ENCODE assay signal across 7 cellular contexts in the genomic region with DNA sequence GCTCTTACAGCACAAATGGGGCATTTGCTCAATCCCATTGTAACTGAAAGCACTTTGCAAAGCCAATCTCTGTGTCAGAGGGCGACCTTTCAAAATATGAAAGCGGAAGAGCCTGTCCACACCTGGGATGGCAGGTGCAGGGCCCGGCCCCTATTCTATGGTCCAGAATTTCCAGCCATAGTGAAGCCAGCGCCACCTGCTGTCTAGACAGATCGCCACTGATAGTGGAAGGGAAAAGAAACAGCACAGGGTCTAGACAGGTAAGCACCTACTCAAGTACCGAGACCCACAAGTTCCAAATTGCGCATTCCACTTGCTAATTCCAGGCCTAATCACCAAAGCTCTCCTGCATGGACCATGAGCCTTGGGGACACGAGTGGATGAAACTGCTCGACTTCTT.
A peak's percentile ranks its signal among the peaks of the same experiment; 100 is the strongest.
DNase-seq lines count a peak whose midpoint lies in the region; ATAC-seq and TF ChIP-seq lines count a peak whose summit lies in the region.

No MANE protein-coding gene starts in this region.

- intact Hi-C loops in activated CD8-positive, alpha-beta T cell treated with anti-CD3 and anti-CD28 coated beads for 36 hours (cut with micrococcal nuclease), result no loop called here
- intact Hi-C loops in right lobe of liver (cut with DNase I), result no loop called here

- TF ChIP-seq POLR2A in right lobe of liver (IDR thresholded peaks at IDR 0.05), result no peak

- H3K27me3 Mint-ChIP-seq in activated CD8-positive, alpha-beta T cell treated with anti-CD3 and anti-CD28 coated beads for 36 hours, result no peaks in the 10 kb centered on the region

- no peaks in the 10 kb centered on the region for H3K9me3 ChIP-seq in HEK293 (ENCODE audit: control insufficient read depth, insufficient read depth, low read depth, low read length)
- no peaks in the 10 kb centered on the region for H3K9me3 ChIP-seq in right lobe of liver

- no peaks in the 10 kb centered on the region for H3K36me3 Mint-ChIP-seq in activated CD8-positive, alpha-beta T cell treated with anti-CD3 and anti-CD28 coated beads for 36 hours (ENCODE audit: low read depth)

- no peaks in the 10 kb centered on the region for H3K27me3 ChIP-seq in right lobe of liver

- H3K4me3 Mint-ChIP-seq in activated CD8-positive, alpha-beta T cell treated with anti-CD3 and anti-CD28 coated beads for 36 hours, result no peak overlapping the region

- peak; percentile 40 for DNase-seq in GM12865 (ENCODE audit: low read depth)
- DNase-seq in activated CD8-positive, alpha-beta T cell treated with anti-CD3 and anti-CD28 coated beads for 36 hours, result peak; percentile 32
- DNase-seq in right lobe of liver, result peak in 1 of 3 donors; percentile 52
- DNase-seq in AG08395 (ENCODE audit: low spot score), result no peak
- DNase-seq in MV-4-11 (lab: John Stamatoyannopoulos, UW), result no peak
- DNase-seq in activated CD4-positive, alpha-beta T cell treated with anti-CD3 and anti-CD28 coated beads, Interleukin-2, amount 50 U/mL, for 4 hours, result no peak

- no peaks in the 10 kb centered on the region for H3K4me1 Mint-ChIP-seq in activated CD8-positive, alpha-beta T cell treated with anti-CD3 and anti-CD28 coated beads for 36 hours (ENCODE audit: low read depth)

- peak; percentile 55 for TF ChIP-seq CTCF in GM12865 (IDR thresholded peaks at IDR 0.05; ENCODE audit: insufficient read depth, low read depth, low read length, missing control alignments)
- TF ChIP-seq CTCF in HEK293 (tag by site-specific recombination; IDR thresholded peaks at IDR 0.05), result no peak
- TF ChIP-seq CTCF in activated CD8-positive, alpha-beta T cell treated with anti-CD3 and anti-CD28 coated beads for 36 hours (IDR thresholded peaks at IDR 0.05), result no peak
- peak; percentile 22 to 60 (median 34) for TF ChIP-seq CTCF in right lobe of liver (IDR thresholded peaks at IDR 0.05)

- 39% methylated on average over 8 of the region's 9 CpGs for WGBS in right lobe of liver (ENCODE audit: insufficient coverage, low coverage, low lambda C conversion rate, missing lambda C conversion rate)

- ATAC-seq in activated CD8-positive, alpha-beta T cell treated with anti-CD3 and anti-CD28 coated beads for 36 hours, result no peak
- peak; percentile 28 to 64 (median 53) for ATAC-seq in right lobe of liver

- H3K27ac ChIP-seq in HEK293 (ENCODE audit: extremely low read depth, low read depth, low read length) (no peak overlapping the region), right lobe of liver (no peak overlapping the region)

- POLR2A ChIA-PET in HEK293 (lab: Yijun Ruan, JAX), result no interaction called here
- POLR2A ChIA-PET in activated CD8-positive, alpha-beta T cell treated with anti-CD3 and anti-CD28 coated beads for 36 hours (lab: Charles Lee), result no interaction called here

- H3K36me3 ChIP-seq in HEK293 (ENCODE audit: control insufficient read depth in 2 of 2, insufficient read depth in 1 of 2, low read length in 2 of 2) (no peaks in the 10 kb centered on the region), right lobe of liver (no peaks in the 10 kb centered on the region)

- H3K9me3 Mint-ChIP-seq in activated CD8-positive, alpha-beta T cell treated with anti-CD3 and anti-CD28 coated beads for 36 hours, result no peaks in the 10 kb centered on the region

- CTCF ChIA-PET in HEK293 (lab: Yijun Ruan, JAX), result interaction anchor here (0.6 to 3.9 kb wide), 16 partner anchors 9 to 588 kb away, joined by 3 to 46 read pairs (median 4); no protein-coding TSS in a partner anchor
- CTCF ChIA-PET in activated CD8-positive, alpha-beta T cell treated with anti-CD3 and anti-CD28 coated beads for 36 hours (lab: Charles Lee), result interaction anchor here (1.6 kb wide), 1 partner anchor 447 kb away, joined by 10 read pairs; no protein-coding TSS in a partner anchor

- H3K27ac Mint-ChIP-seq in activated CD8-positive, alpha-beta T cell treated with anti-CD3 and anti-CD28 coated beads for 36 hours, result no peak overlapping the region

- H3K4me3 ChIP-seq in GM12865 (ENCODE audit: low read depth, low read length), result no peak overlapping the region
- H3K4me3 ChIP-seq in HEK293 (ENCODE audit: low read depth, low read length), result no peak overlapping the region
- H3K4me3 ChIP-seq in right lobe of liver, result no peak overlapping the region

- H3K4me1 ChIP-seq in HEK293 (ENCODE audit: control insufficient read depth, insufficient read depth, low read length), result no peaks in the 10 kb centered on the region
- H3K4me1 ChIP-seq in right lobe of liver, result no peaks in the 10 kb centered on the region

TF ChIP-seq in HEK293, 187 proteins besides CTCF, POLR2A, EP300 and RAD21:
- TF ChIP-seq ZNF239 (tag by site-specific recombination; IDR thresholded peaks at IDR 0.05) (no peak), ZNF335 (tag by site-specific recombination; conservative IDR thresholded peaks at IDR 0.05) (no peak), ZNF654 (tag by site-specific recombination; IDR thresholded peaks at IDR 0.05; ENCODE audit: low read depth) (peak; percentile 10; the same call in 1 of the 2 replicates)

Comparison
In these comparisons a context has a peak if more than half of its experiments do, and no peak if none do; other contexts are left out.
1. DNase-seq: peak in GM12865 (single experiment) and activated CD8-positive, alpha-beta T cell treated with anti-CD3 and anti-CD28 coated beads for 36 hours (single experiment); none in AG08395 (single experiment), MV-4-11 (single experiment) and activated CD4-positive, alpha-beta T cell treated with anti-CD3 and anti-CD28 coated beads, Interleukin-2, amount 50 U/mL, for 4 hours (0 of 2).
2. CTCF ChIP-seq: peak in GM12865 (single experiment) and right lobe of liver (4 of 4); none in HEK293 (single experiment) and activated CD8-positive, alpha-beta T cell treated with anti-CD3 and anti-CD28 coated beads for 36 hours (single experiment).